18 cellular contexts compared by ENCODE assay signal in genomic region chr22:18136563-18137320, GRCh38.
"Had no signal": no experiment of that assay in that cellular context is flagged by ENCODE, and none has a peak within 500 bp of the region (broad histone marks: within the 10 kb centered on the region; RNA-seq: fewer than 3 reads in every experiment).

No MANE protein-coding gene starts in this region.

- H3K27ac Mint-ChIP-seq: activated CD4-positive, alpha-beta memory T cell treated with anti-CD3 and anti-CD28 coated beads, Interleukin-2, amount 10 ng/mL, durations not matched to agents 7 days and 5 days; mesothelial cell of epicardium; nephron progenitor cell; stimulated activated effector memory CD8-positive, alpha-beta T cell treated with anti-CD3 and anti-CD28 coated beads, Interleukin-12 subunit alpha, Interleukin-12 subunit beta, amount 100 ng/mL, for 72 hours; T-helper 1 cell treated with Interleukin-12 subunit alpha and Interleukin-12 subunit beta and Interleukin-4 antibody, amounts not matched to agents 30 μg/mL and 1 μg/mL, for 36 hours had no signal

- H3K4me3 ChIP-seq: colonic mucosa, esophagus squamous epithelium, tibial artery, uterus had no signal

- H3K27ac ChIP-seq: colonic mucosa, esophagus squamous epithelium, tibial artery, uterus had no signal

- H3K4me3 Mint-ChIP-seq: activated CD4-positive, alpha-beta memory T cell treated with anti-CD3 and anti-CD28 coated beads, Interleukin-2, amount 10 ng/mL, durations not matched to agents 7 days and 5 days; activated T-cell treated with anti-CD3 and anti-CD28 coated beads, Interleukin-2, amount 50 U/mL, for 4 hours; mesothelial cell of epicardium; nephron progenitor cell; stimulated activated effector memory CD8-positive, alpha-beta T cell treated with anti-CD3 and anti-CD28 coated beads, Interleukin-12 subunit alpha, Interleukin-12 subunit beta, amount 100 ng/mL, for 72 hours; T-helper 1 cell treated with Interleukin-12 subunit alpha and Interleukin-12 subunit beta and Interleukin-4 antibody, amounts not matched to agents 30 μg/mL and 1 μg/mL, for 36 hours had no signal

- H3K27me3 Mint-ChIP-seq: activated CD4-positive, alpha-beta memory T cell treated with anti-CD3 and anti-CD28 coated beads, Interleukin-2, amount 10 ng/mL, durations not matched to agents 7 days and 5 days had no signal

- H3K9me3 Mint-ChIP-seq: activated T-cell treated with anti-CD3 and anti-CD28 coated beads, Interleukin-2, amount 50 U/mL, for 4 hours; stimulated activated effector memory CD8-positive, alpha-beta T cell treated with anti-CD3 and anti-CD28 coated beads, Interleukin-12 subunit alpha, Interleukin-12 subunit beta, amount 100 ng/mL, for 72 hours; T-helper 1 cell treated with Interleukin-12 subunit alpha and Interleukin-12 subunit beta and Interleukin-4 antibody, amounts not matched to agents 30 μg/mL and 1 μg/mL, for 36 hours had no signal

- H3K4me1 Mint-ChIP-seq: activated CD4-positive, alpha-beta memory T cell treated with anti-CD3 and anti-CD28 coated beads, Interleukin-2, amount 10 ng/mL, durations not matched to agents 7 days and 5 days; mesothelial cell of epicardium; nephron progenitor cell; stimulated activated effector memory CD8-positive, alpha-beta T cell treated with anti-CD3 and anti-CD28 coated beads, Interleukin-12 subunit alpha, Interleukin-12 subunit beta, amount 100 ng/mL, for 72 hours had no signal

- H3K27me3 ChIP-seq: colonic mucosa, esophagus squamous epithelium, tibial artery, uterus had no signal

- H3K36me3 Mint-ChIP-seq: stimulated activated effector memory CD8-positive, alpha-beta T cell treated with anti-CD3 and anti-CD28 coated beads, Interleukin-12 subunit alpha, Interleukin-12 subunit beta, amount 100 ng/mL, for 72 hours had no signal

- H3K36me3 ChIP-seq: colonic mucosa, esophagus squamous epithelium, tibial artery, uterus had no signal

- H3K4me1 ChIP-seq: colonic mucosa, esophagus squamous epithelium, tibial artery, uterus had no signal

- DNase-seq: activated CD4-positive, alpha-beta memory T cell treated with anti-CD3 and anti-CD28 coated beads, Interleukin-2, amount 10 ng/mL, durations not matched to agents 7 days and 5 days; activated CD4-positive, alpha-beta T cell treated with anti-CD3 and anti-CD28 coated beads for 4 hours; activated effector memory CD4-positive, alpha-beta T cell treated with Interleukin-2 at 50 U/mL for 16 hours; activated naive CD4-positive, alpha-beta T cell treated with anti-CD3 and anti-CD28 coated beads, Interleukin-2, amount 50 U/mL, for 16 hours; activated T-cell treated with anti-CD3 and anti-CD28 coated beads, Interleukin-2, amount 50 U/mL, for 4 hours; caudate nucleus; colonic mucosa; effector CD4-positive, alpha-beta T cell; esophagus squamous epithelium; hippocampal formation; kidney glomerular epithelial cell; nephron progenitor cell; stimulated activated CD4-positive, alpha-beta T cell treated with anti-CD3 and anti-CD28 coated beads, Interleukin-1b, Interleukin-23, amount 100 ng/mL, for 48 hours; tibial artery; uterus had no signal

- H3K9me3 ChIP-seq: colonic mucosa, esophagus squamous epithelium, tibial artery, uterus had no signal
